In genomic region chr3:111936191-111936841, GRCh38 we compare ENCODE assay signal across 14 cellular contexts. TPM values are rescaled to one million over a fixed set of nuclear protein-coding genes. Genes with fewer than 3 reads are reported as not detected.
A peak's percentile ranks its signal among the peaks of the same experiment; 100 is the strongest.
DNase-seq lines count a peak whose midpoint lies in the region; ATAC-seq, FAIRE-seq and TF ChIP-seq lines count a peak whose summit lies in the region.
"Had no signal": no experiment of that assay in that cellular context is flagged by ENCODE, and none has a peak within 500 bp of the region (broad histone marks: within the 10 kb centered on the region; RNA-seq: fewer than 3 reads in every experiment).

No MANE protein-coding gene starts in this region.

- H3K27me3 ChIP-seq in SJSA1 (replicated peaks) (no peaks in the 10 kb centered on the region), skeletal muscle satellite cell (ENCODE audit: control insufficient read depth, insufficient read depth, low read length) (no peaks in the 10 kb centered on the region)

- TF ChIP-seq CTCF in fibroblast of mammary gland (conservative IDR thresholded peaks at IDR 0.05; ENCODE audit: control insufficient read depth, insufficient read depth, low read depth, low read length): no peak

- no peak overlapping the region for H3K4me3 ChIP-seq in SJSA1
- H3K4me3 ChIP-seq in fibroblast of mammary gland (ENCODE audit: control insufficient read depth, low read depth, low read length): no peak overlapping the region
- H3K4me3 ChIP-seq in skeletal muscle satellite cell (ENCODE audit: low read length): peak overlapping the region; percentile 30
- H3K4me3 ChIP-seq: thoracic aorta had no signal

- H3K4me2 ChIP-seq in skeletal muscle satellite cell (ENCODE audit: low read length): peak overlapping the region; percentile 66
- H3K4me2 ChIP-seq: KMS-11 had no signal

- H3K27ac ChIP-seq in SJSA1: peak overlapping the region; percentile 83
- H3K27ac ChIP-seq: KMS-11 had no signal

- H3K4me1 ChIP-seq in SJSA1 (replicated peaks) (peaks cover 31% of the 10 kb centered on the region), skeletal muscle satellite cell (ENCODE audit: control insufficient read depth, insufficient read depth, low read length) (peaks cover 36% of the 10 kb centered on the region)

- no peak for ATAC-seq in Right ventricle myocardium superior (ENCODE audit: poor library complexity)

- no peak for FAIRE-seq in GM19239 (lab: Jason Lieb, UNC)
- FAIRE-seq: G401.6 had no signal

- intact Hi-C loops in Right ventricle myocardium superior (cut with DNase I): no loop called here

- DNase-seq in HCEC 1CT (peak; percentile 90), SJSA1 (ENCODE audit: low read depth in 1 of 2, low spot score in 2 of 2) (peak in 1 of 2 experiments; percentile 90), fibroblast of mammary gland (ENCODE audit: low read depth) (peak; percentile 68), Right ventricle myocardium superior (no peak), GM19239 (ENCODE audit: insufficient read length, low spot score) (no peak), cerebellum (ENCODE audit: low spot score) (no peak)
- DNase-seq: activated CD4-positive, alpha-beta T cell treated with anti-CD3 and anti-CD28 coated beads, Interleukin-2, amount 50 U/mL, for 1 hour; left cardiac atrium; NCI-H510A; occipital lobe had no signal

- H3K36me3 ChIP-seq in SJSA1: peaks cover 56% of the 10 kb centered on the region
- H3K36me3 ChIP-seq in skeletal muscle satellite cell (ENCODE audit: insufficient read depth, low read length): peaks cover 33% of the 10 kb centered on the region

- no peaks in the 10 kb centered on the region for H3K9me3 ChIP-seq in SJSA1 (replicated peaks)
- no peaks in the 10 kb centered on the region for H3K9me3 ChIP-seq in skeletal muscle satellite cell (replicated peaks; ENCODE audit: low read length)
- H3K9me3 ChIP-seq: thoracic aorta had no signal

- H3K9ac ChIP-seq in skeletal muscle satellite cell (ENCODE audit: low read depth, low read length): peak overlapping the region; percentile 77
- H3K9ac ChIP-seq: KMS-11 had no signal

RNA-seq across cellular contexts. Expression of gene ABHD10, which starts 42.5 kb away (rescaled TPM):
- 23.1 and 33.7 TPM in 2 replicates for total RNA-seq in SJSA1 (2014; rRNA removed; shearing (Covaris generic))
- total RNA-seq in skeletal muscle satellite cell (2012; rRNA removed): 24.7 and 28.9 TPM in 2 replicates
- 59.0 TPM for total RNA-seq in Right ventricle myocardium superior
- 60.9 TPM for total RNA-seq in cerebellum

Comparison
In these comparisons a context has a peak if more than half of its experiments do, and no peak if none do; other contexts are left out.
1. DNase-seq: peak in HCEC 1CT (single experiment) and fibroblast of mammary gland (single experiment); none in Right ventricle myocardium superior (single experiment), GM19239 (single experiment) and cerebellum (single experiment).